In genomic region chr5:169350759-169351240, GRCh38 we compare ENCODE assay signal across 1 cellular context.
TF ChIP-seq lines count a peak whose summit lies in the region.

No MANE protein-coding gene starts in this region.

TF ChIP-seq in SK-N-SH, 30 proteins besides CTCF, POLR2A, EP300 and RAD21 (continued from another document):
- TF ChIP-seq GATA2 (CRISPR knock-in tag; IDR thresholded peaks at IDR 0.05), result no peak
- peak; percentile 97 for TF ChIP-seq NFIC (IDR thresholded peaks at IDR 0.05; ENCODE audit: borderline replicate concordance)
- no peak for TF ChIP-seq MXI1 (IDR thresholded peaks at IDR 0.05; ENCODE audit: low read depth, low read length)
- no peak for TF ChIP-seq CHD2 (IDR thresholded peaks at IDR 0.05; ENCODE audit: low read length, partially characterized antibody)
- peak; percentile 99 for TF ChIP-seq FOXM1 (IDR thresholded peaks at IDR 0.05; ENCODE audit: low read depth)
- peak; percentile 100 for TF ChIP-seq JUND (IDR thresholded peaks at IDR 0.05)
- TF ChIP-seq, protein P1, sequence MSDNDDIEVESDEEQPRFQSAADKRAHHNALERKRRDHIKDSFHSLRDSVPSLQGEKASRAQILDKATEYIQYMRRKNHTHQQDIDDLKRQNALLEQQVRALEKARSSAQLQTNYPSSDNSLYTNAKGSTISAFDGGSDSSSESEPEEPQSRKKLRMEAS (IDR thresholded peaks at IDR 0.05; ENCODE audit: low read depth), result peak; percentile 93
- TF ChIP-seq, protein P2, sequence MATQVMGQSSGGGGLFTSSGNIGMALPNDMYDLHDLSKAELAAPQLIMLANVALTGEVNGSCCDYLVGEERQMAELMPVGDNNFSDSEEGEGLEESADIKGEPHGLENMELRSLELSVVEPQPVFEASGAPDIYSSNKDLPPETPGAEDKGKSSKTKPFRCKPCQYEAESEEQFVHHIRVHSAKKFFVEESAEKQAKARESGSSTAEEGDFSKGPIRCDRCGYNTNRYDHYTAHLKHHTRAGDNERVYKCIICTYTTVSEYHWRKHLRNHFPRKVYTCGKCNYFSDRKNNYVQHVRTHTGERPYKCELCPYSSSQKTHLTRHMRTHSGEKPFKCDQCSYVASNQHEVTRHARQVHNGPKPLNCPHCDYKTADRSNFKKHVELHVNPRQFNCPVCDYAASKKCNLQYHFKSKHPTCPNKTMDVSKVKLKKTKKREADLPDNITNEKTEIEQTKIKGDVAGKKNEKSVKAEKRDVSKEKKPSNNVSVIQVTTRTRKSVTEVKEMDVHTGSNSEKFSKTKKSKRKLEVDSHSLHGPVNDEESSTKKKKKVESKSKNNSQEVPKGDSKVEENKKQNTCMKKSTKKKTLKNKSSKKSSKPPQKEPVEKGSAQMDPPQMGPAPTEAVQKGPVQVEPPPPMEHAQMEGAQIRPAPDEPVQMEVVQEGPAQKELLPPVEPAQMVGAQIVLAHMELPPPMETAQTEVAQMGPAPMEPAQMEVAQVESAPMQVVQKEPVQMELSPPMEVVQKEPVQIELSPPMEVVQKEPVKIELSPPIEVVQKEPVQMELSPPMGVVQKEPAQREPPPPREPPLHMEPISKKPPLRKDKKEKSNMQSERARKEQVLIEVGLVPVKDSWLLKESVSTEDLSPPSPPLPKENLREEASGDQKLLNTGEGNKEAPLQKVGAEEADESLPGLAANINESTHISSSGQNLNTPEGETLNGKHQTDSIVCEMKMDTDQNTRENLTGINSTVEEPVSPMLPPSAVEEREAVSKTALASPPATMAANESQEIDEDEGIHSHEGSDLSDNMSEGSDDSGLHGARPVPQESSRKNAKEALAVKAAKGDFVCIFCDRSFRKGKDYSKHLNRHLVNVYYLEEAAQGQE (IDR thresholded peaks at IDR 0.05; ENCODE audit: low read depth, low read length), result 0 out of 2 replicates have a peak, but pooled peaks have one; percentile 71
- TF ChIP-seq FOSL2 (IDR thresholded peaks at IDR 0.05; ENCODE audit: borderline replicate concordance, low read depth), result peak; percentile 100
- no peak for TF ChIP-seq RFX5 (IDR thresholded peaks at IDR 0.05; ENCODE audit: low read length)
- no peak for TF ChIP-seq EZH2phosphoT487 (IDR thresholded peaks at IDR 0.05; ENCODE audit: borderline replicate concordance, low read depth)
- peak; percentile 39; the same call in 1 of the 2 replicates for TF ChIP-seq GABPA (IDR thresholded peaks at IDR 0.05; ENCODE audit: low read depth)
- peak; percentile 21; the same call in 1 of the 2 replicates for TF ChIP-seq SMC3 (IDR thresholded peaks at IDR 0.05; ENCODE audit: low read depth, low read length)
- TF ChIP-seq, protein P3, sequence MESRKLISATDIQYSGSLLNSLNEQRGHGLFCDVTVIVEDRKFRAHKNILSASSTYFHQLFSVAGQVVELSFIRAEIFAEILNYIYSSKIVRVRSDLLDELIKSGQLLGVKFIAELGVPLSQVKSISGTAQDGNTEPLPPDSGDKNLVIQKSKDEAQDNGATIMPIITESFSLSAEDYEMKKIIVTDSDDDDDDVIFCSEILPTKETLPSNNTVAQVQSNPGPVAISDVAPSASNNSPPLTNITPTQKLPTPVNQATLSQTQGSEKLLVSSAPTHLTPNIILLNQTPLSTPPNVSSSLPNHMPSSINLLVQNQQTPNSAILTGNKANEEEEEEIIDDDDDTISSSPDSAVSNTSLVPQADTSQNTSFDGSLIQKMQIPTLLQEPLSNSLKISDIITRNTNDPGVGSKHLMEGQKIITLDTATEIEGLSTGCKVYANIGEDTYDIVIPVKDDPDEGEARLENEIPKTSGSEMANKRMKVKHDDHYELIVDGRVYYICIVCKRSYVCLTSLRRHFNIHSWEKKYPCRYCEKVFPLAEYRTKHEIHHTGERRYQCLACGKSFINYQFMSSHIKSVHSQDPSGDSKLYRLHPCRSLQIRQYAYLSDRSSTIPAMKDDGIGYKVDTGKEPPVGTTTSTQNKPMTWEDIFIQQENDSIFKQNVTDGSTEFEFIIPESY (IDR thresholded peaks at IDR 0.05; ENCODE audit: borderline replicate concordance, low read depth), result peak; percentile 89
- TF ChIP-seq SIN3A (IDR thresholded peaks at IDR 0.05; ENCODE audit: borderline replicate concordance, low read depth, low read length), result peak; percentile 58; the same call in 1 of the 2 replicates
- TF ChIP-seq PBX3 (IDR thresholded peaks at IDR 0.05), result peak; percentile 97
- TF ChIP-seq MEF2A (IDR thresholded peaks at IDR 0.05; ENCODE audit: borderline replicate concordance, low read depth), result peak; percentile 83
- TF ChIP-seq USF1 (IDR thresholded peaks at IDR 0.05; ENCODE audit: borderline replicate concordance, low read depth), result no peak
